Comparison of ENCODE assay signal across 1 cellular context in the genomic region with DNA sequence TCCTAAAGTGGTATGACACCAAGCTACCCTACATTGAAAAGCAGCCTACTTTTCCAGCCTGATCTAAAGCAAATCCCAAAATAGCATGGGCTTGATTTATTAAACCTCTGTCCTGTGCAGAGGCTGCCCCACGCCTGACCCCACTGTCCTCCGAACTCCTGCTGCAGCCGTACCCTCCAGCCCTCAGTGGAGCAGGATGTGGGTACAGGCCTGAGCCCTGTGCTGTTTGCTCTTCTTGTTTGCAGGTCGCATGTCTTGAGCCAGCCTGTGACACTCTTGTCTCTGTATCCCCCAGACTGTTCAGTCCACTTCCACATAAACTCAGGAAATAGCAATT.
TF ChIP-seq lines count a peak whose summit lies in the region.

No MANE protein-coding gene starts in this region.

TF ChIP-seq in IMR-90, 13 proteins besides CTCF, POLR2A, EP300 and RAD21 (continued from another document):
- TF ChIP-seq RCOR1 (IDR thresholded peaks at IDR 0.05; ENCODE audit: insufficient replicate concordance, low read length) (no peak), CEBPB (IDR thresholded peaks at IDR 0.05; ENCODE audit: low read depth, low read length) (no peak), MXI1 (IDR thresholded peaks at IDR 0.05; ENCODE audit: borderline replicate concordance, low read depth, low read length) (no peak), RFX5 (IDR thresholded peaks at IDR 0.05; ENCODE audit: low read depth, low read length) (no peak)
- TF ChIP-seq, protein P1, sequence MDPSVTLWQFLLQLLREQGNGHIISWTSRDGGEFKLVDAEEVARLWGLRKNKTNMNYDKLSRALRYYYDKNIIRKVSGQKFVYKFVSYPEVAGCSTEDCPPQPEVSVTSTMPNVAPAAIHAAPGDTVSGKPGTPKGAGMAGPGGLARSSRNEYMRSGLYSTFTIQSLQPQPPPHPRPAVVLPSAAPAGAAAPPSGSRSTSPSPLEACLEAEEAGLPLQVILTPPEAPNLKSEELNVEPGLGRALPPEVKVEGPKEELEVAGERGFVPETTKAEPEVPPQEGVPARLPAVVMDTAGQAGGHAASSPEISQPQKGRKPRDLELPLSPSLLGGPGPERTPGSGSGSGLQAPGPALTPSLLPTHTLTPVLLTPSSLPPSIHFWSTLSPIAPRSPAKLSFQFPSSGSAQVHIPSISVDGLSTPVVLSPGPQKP (IDR thresholded peaks at IDR 0.05; ENCODE audit: borderline replicate concordance, low read depth, low read length): no peak
